In genomic region chr19:50728084-50728737, GRCh38 we compare ENCODE assay signal across 8 cellular contexts. TPM values are rescaled to one million over a fixed set of nuclear protein-coding genes. Genes with fewer than 3 reads are reported as not detected.
DNase-seq lines count a peak whose midpoint lies in the region; ATAC-seq lines count a peak whose summit lies in the region.

No MANE protein-coding gene starts in this region.

- H3K9me3 ChIP-seq in CD4-positive, CD25-positive, alpha-beta regulatory T cell (ENCODE audit: control insufficient read depth in 2 of 2, low read length in 2 of 2), result no peaks in the 10 kb centered on the region

- intact Hi-C loops in left cardiac atrium (cut with DNase I) (no loop called here), sciatic nerve (cut with DNase I) (no loop called here)

- peak in 1 of 2 donors; percentile 28 for ATAC-seq in CD4-positive, CD25-positive, alpha-beta regulatory T cell (ENCODE audit: low read depth in 2 of 2)
- peak in 1 of 2 donors; percentile 26 for ATAC-seq in left cardiac atrium
- peak; percentile 68 for ATAC-seq in sciatic nerve
- no peak for ATAC-seq in GM21619 (IDR thresholded peaks at IDR 0.05; ENCODE audit: unreplicated experiment)

- DNase-seq in CD4-positive, CD25-positive, alpha-beta regulatory T cell, result peak in 2 of 3 donors; percentile 34 to 77
- DNase-seq in NOMO-1 (lab: John Stamatoyannopoulos, UW; ENCODE audit: unreplicated experiment in 2 of 2) (peak; percentile 97), left cardiac atrium (peak; percentile 91), sciatic nerve (ENCODE audit: low spot score) (peak; percentile 91), NCI-H2227 (lab: John Stamatoyannopoulos, UW; ENCODE audit: unreplicated experiment) (no peak), LoVo (ENCODE audit: low spot score) (no peak)
- DNase-seq in activated gamma-delta T cell treated with anti-CD3 and anti-CD28 coated beads, Interleukin-2, amount 50 U/mL, for 16 hours (ENCODE audit: low read depth), result peak; percentile 67

- peaks cover 0 to 5% (median 0%) of the 10 kb centered on the region in 7 donors for H3K9me3 Mint-ChIP-seq in CD4-positive, CD25-positive, alpha-beta regulatory T cell

- H3K27me3 ChIP-seq in CD4-positive, CD25-positive, alpha-beta regulatory T cell (ENCODE audit: control insufficient read depth, insufficient read depth, low read length), result no peaks in the 10 kb centered on the region

- no peak overlapping the region for H3K27ac ChIP-seq in CD4-positive, CD25-positive, alpha-beta regulatory T cell (ENCODE audit: insufficient read depth, low read length, poor library complexity, severe bottlenecking)

- H3K27ac Mint-ChIP-seq in CD4-positive, CD25-positive, alpha-beta regulatory T cell, result peak overlapping the region in 1 of 3 donors; percentile 85

- H3K4me3 ChIP-seq in CD4-positive, CD25-positive, alpha-beta regulatory T cell (ENCODE audit: low read depth, low read length), result no peak overlapping the region

- H3K4me1 ChIP-seq in CD4-positive, CD25-positive, alpha-beta regulatory T cell (ENCODE audit: control insufficient read depth, insufficient read depth, low read length, poor library complexity, severe bottlenecking), result peaks cover 19% of the 10 kb centered on the region

- H3K36me3 ChIP-seq in CD4-positive, CD25-positive, alpha-beta regulatory T cell (ENCODE audit: control insufficient read depth, insufficient read depth, low read length), result no peaks in the 10 kb centered on the region

- peaks cover 38% of the 10 kb centered on the region for H3K27me3 Mint-ChIP-seq in CD4-positive, CD25-positive, alpha-beta regulatory T cell

- no peaks in the 10 kb centered on the region for H3K36me3 Mint-ChIP-seq in CD4-positive, CD25-positive, alpha-beta regulatory T cell

- H3K4me3 Mint-ChIP-seq in CD4-positive, CD25-positive, alpha-beta regulatory T cell, result peak overlapping the region in 1 of 4 donors; percentile 86

- peaks cover 0 to 23% (median under 1%) of the 10 kb centered on the region in 4 donors for H3K4me1 Mint-ChIP-seq in CD4-positive, CD25-positive, alpha-beta regulatory T cell

RNA-seq across cellular contexts. Expression of gene CLEC11A, which starts 5.0 kb away (rescaled TPM):
- total RNA-seq in CD4-positive, CD25-positive, alpha-beta regulatory T cell, result 0.74 TPM
- 1 to 10 TPM in 1 of 4 donors, under 1 TPM in 3; 0.22 to 1.2 (median 0.57) TPM for polyA plus RNA-seq in CD4-positive, CD25-positive, alpha-beta regulatory T cell
- 1 to 10 TPM; 8.4 to 9.6 TPM for total RNA-seq in left cardiac atrium
- total RNA-seq in sciatic nerve, result 16.6 TPM

RNA-seq across cellular contexts. Expression of gene SHANK1, which starts 8.6 kb away (rescaled TPM):
- total RNA-seq in CD4-positive, CD25-positive, alpha-beta regulatory T cell, result not detected
- not detected for polyA plus RNA-seq in CD4-positive, CD25-positive, alpha-beta regulatory T cell
- total RNA-seq in left cardiac atrium, result 1 to 10 TPM in 1 of 2 donors, under 1 TPM in 1; 0.62 to 1.2 TPM
- total RNA-seq in sciatic nerve, result 1.4 TPM

RNA-seq across cellular contexts. Expression of gene GPR32, which starts 42.1 kb away (rescaled TPM):
- not detected for total RNA-seq in CD4-positive, CD25-positive, alpha-beta regulatory T cell
- polyA plus RNA-seq in CD4-positive, CD25-positive, alpha-beta regulatory T cell, result not detected
- total RNA-seq in left cardiac atrium, result not detected
- total RNA-seq in sciatic nerve, result not detected

Comparison
In these comparisons a context has a peak if more than half of its experiments do, and no peak if none do; other contexts are left out.
1. DNase-seq: peak in CD4-positive, CD25-positive, alpha-beta regulatory T cell (2 of 3), NOMO-1 (2 of 2), activated gamma-delta T cell treated with anti-CD3 and anti-CD28 coated beads, Interleukin-2, amount 50 U/mL, for 16 hours (single experiment), left cardiac atrium (single experiment) and sciatic nerve (single experiment); none in NCI-H2227 (single experiment) and LoVo (single experiment).